In genomic region chr2:150357770-150358467, GRCh38 we compare ENCODE assay signal across 13 cellular contexts.
DNase-seq lines count a peak whose midpoint lies in the region; ATAC-seq lines count a peak whose summit lies in the region.
"Had no signal": no experiment of that assay in that cellular context is flagged by ENCODE, and none has a peak within 500 bp of the region (broad histone marks: within the 10 kb centered on the region; RNA-seq: fewer than 3 reads in every experiment).

No MANE protein-coding gene starts in this region.

- POLR2A ChIA-PET in CD4-positive, alpha-beta memory T cell (lab: Charles Lee; ENCODE audit: partially characterized antibody), result no interaction called here
- POLR2A ChIA-PET in CD8-positive, alpha-beta memory T cell (lab: Charles Lee), result no interaction called here

- intact Hi-C loops in CD4-positive, alpha-beta memory T cell (cut with micrococcal nuclease), result no loop called here

- H3K9me3 ChIP-seq in adipocyte (ENCODE audit: control insufficient read depth, low read length), result peaks cover 3% of the 10 kb centered on the region
- H3K9me3 ChIP-seq in CD4-positive, alpha-beta memory T cell (ENCODE audit: control insufficient read depth in 1 of 2, low read length in 2 of 2), result peaks cover 0 to 4% of the 10 kb centered on the region in 2 donors
- H3K9me3 ChIP-seq in CD8-positive, alpha-beta memory T cell (ENCODE audit: low read length), result no peaks in the 10 kb centered on the region
- H3K9me3 ChIP-seq: A549 had no signal

- no peak overlapping the region for H3K27ac Mint-ChIP-seq in CD4-positive, alpha-beta memory T cell
- no peak overlapping the region for H3K27ac Mint-ChIP-seq in CD8-positive, alpha-beta memory T cell
- H3K27ac Mint-ChIP-seq: activated T-helper 2 cell treated with anti-CD3 and anti-CD28 coated beads, Interferon-gamma antibody, Interleukin-2, Interleukin-4, amounts not matched to agents 10 μg/mL and 5 μg/mL and 100 μg/mL, durations not matched to agents 14 hours and 24 hours and 36 hours; naive thymus-derived CD8-positive, alpha-beta T cell had no signal

- no peaks in the 10 kb centered on the region for H3K27me3 ChIP-seq in adipocyte (replicated peaks; ENCODE audit: control insufficient read depth, insufficient read depth, low read length)
- H3K27me3 ChIP-seq in CD4-positive, alpha-beta memory T cell (ENCODE audit: insufficient read depth, low read length), result no peaks in the 10 kb centered on the region
- no peaks in the 10 kb centered on the region for H3K27me3 ChIP-seq in CD8-positive, alpha-beta memory T cell (ENCODE audit: insufficient read depth, low read length, poor library complexity, severe bottlenecking)

- no peak overlapping the region for H3K4me3 Mint-ChIP-seq in CD4-positive, alpha-beta memory T cell
- H3K4me3 Mint-ChIP-seq in CD8-positive, alpha-beta memory T cell, result no peak overlapping the region
- H3K4me3 Mint-ChIP-seq: naive thymus-derived CD8-positive, alpha-beta T cell had no signal

- H3K4me1 ChIP-seq in adipocyte (ENCODE audit: control insufficient read depth, insufficient read depth, low read length), result peaks cover 4% of the 10 kb centered on the region
- no peaks in the 10 kb centered on the region for H3K4me1 ChIP-seq in CD4-positive, alpha-beta memory T cell (ENCODE audit: insufficient read depth, low read length)
- no peaks in the 10 kb centered on the region for H3K4me1 ChIP-seq in CD8-positive, alpha-beta memory T cell (ENCODE audit: insufficient read depth, low read length)
- H3K4me1 ChIP-seq: A549 had no signal

- DNase-seq in AG20443 (ENCODE audit: low spot score) (peak; percentile 23), adipocyte (ENCODE audit: low read depth) (peak; percentile 67), GOT3 (lab: John Stamatoyannopoulos, UW) (no peak), NCI-H2107 (lab: John Stamatoyannopoulos, UW) (no peak)
- no peak for DNase-seq in CD4-positive, alpha-beta memory T cell
- DNase-seq in CD8-positive, alpha-beta memory T cell, result no peak
- DNase-seq: dorsolateral prefrontal cortex; naive thymus-derived CD8-positive, alpha-beta T cell; stimulated activated CD4-positive, alpha-beta T cell treated with anti-CD3 and anti-CD28 coated beads, Interleukin-2, amount 100 ng/mL, for 24 hours had no signal

- H3K9ac ChIP-seq in adipocyte (ENCODE audit: low read length), result no peak overlapping the region

- H3K27me3 Mint-ChIP-seq in CD4-positive, alpha-beta memory T cell, result no peaks in the 10 kb centered on the region
- no peaks in the 10 kb centered on the region for H3K27me3 Mint-ChIP-seq in CD8-positive, alpha-beta memory T cell
- H3K27me3 Mint-ChIP-seq: naive thymus-derived CD8-positive, alpha-beta T cell had no signal

- H3K36me3 ChIP-seq in adipocyte (ENCODE audit: control insufficient read depth, insufficient read depth, low read length, severe bottlenecking), result no peaks in the 10 kb centered on the region
- H3K36me3 ChIP-seq in CD4-positive, alpha-beta memory T cell (ENCODE audit: insufficient read depth, low read length), result no peaks in the 10 kb centered on the region
- no peaks in the 10 kb centered on the region for H3K36me3 ChIP-seq in CD8-positive, alpha-beta memory T cell (ENCODE audit: insufficient read depth, low read length)

- ATAC-seq in GM21360 (IDR thresholded peaks at IDR 0.05; ENCODE audit: unreplicated experiment) (peak; percentile 92), HG03064 (IDR thresholded peaks at IDR 0.05; ENCODE audit: low read depth, unreplicated experiment) (peak; percentile 77)
- ATAC-seq: A549; naive thymus-derived CD8-positive, alpha-beta T cell had no signal

- no peaks in the 10 kb centered on the region for H3K4me1 Mint-ChIP-seq in CD4-positive, alpha-beta memory T cell
- no peaks in the 10 kb centered on the region for H3K4me1 Mint-ChIP-seq in CD8-positive, alpha-beta memory T cell
- H3K4me1 Mint-ChIP-seq: naive thymus-derived CD8-positive, alpha-beta T cell had no signal

- no peaks in the 10 kb centered on the region for H3K36me3 Mint-ChIP-seq in CD4-positive, alpha-beta memory T cell
- no peaks in the 10 kb centered on the region for H3K36me3 Mint-ChIP-seq in CD8-positive, alpha-beta memory T cell
- H3K36me3 Mint-ChIP-seq: naive thymus-derived CD8-positive, alpha-beta T cell had no signal

- CTCF ChIA-PET in CD4-positive, alpha-beta memory T cell (lab: Charles Lee; ENCODE audit: partially characterized antibody), result no interaction called here
- CTCF ChIA-PET in CD8-positive, alpha-beta memory T cell (lab: Charles Lee), result no interaction called here

- no peak overlapping the region for H3K4me3 ChIP-seq in adipocyte (ENCODE audit: low read length)
- H3K4me3 ChIP-seq in CD4-positive, alpha-beta memory T cell (ENCODE audit: low read length in 2 of 2), result no peak overlapping the region
- no peak overlapping the region for H3K4me3 ChIP-seq in CD8-positive, alpha-beta memory T cell (ENCODE audit: low read length)
- H3K4me3 ChIP-seq: A549, dorsolateral prefrontal cortex had no signal

- H3K27ac ChIP-seq in CD4-positive, alpha-beta memory T cell (ENCODE audit: low read depth, low read length), result no peak overlapping the region
- no peak overlapping the region for H3K27ac ChIP-seq in CD8-positive, alpha-beta memory T cell (ENCODE audit: low read depth, low read length)
- H3K27ac ChIP-seq: A549, dorsolateral prefrontal cortex had no signal

- peaks cover 0 to 8% (median under 1%) of the 10 kb centered on the region in 8 donors for H3K9me3 Mint-ChIP-seq in CD4-positive, alpha-beta memory T cell
- H3K9me3 Mint-ChIP-seq in CD8-positive, alpha-beta memory T cell, result peaks cover 0 to 10% (median 2%) of the 10 kb centered on the region in 5 donors
- H3K9me3 Mint-ChIP-seq: activated T-helper 2 cell treated with anti-CD3 and anti-CD28 coated beads, Interferon-gamma antibody, Interleukin-2, Interleukin-4, amounts not matched to agents 10 μg/mL and 5 μg/mL and 100 μg/mL, durations not matched to agents 14 hours and 24 hours and 36 hours had no signal

Comparison
In these comparisons a context has a peak if more than half of its experiments do, and no peak if none do; other contexts are left out.
1. DNase-seq: peak in AG20443 (single experiment) and adipocyte (single experiment); none in GOT3 (single experiment), NCI-H2107 (single experiment), CD4-positive, alpha-beta memory T cell (0 of 5) and CD8-positive, alpha-beta memory T cell (0 of 5).